Comparison of ENCODE assay signal across 1 cellular context in the genomic region with DNA sequence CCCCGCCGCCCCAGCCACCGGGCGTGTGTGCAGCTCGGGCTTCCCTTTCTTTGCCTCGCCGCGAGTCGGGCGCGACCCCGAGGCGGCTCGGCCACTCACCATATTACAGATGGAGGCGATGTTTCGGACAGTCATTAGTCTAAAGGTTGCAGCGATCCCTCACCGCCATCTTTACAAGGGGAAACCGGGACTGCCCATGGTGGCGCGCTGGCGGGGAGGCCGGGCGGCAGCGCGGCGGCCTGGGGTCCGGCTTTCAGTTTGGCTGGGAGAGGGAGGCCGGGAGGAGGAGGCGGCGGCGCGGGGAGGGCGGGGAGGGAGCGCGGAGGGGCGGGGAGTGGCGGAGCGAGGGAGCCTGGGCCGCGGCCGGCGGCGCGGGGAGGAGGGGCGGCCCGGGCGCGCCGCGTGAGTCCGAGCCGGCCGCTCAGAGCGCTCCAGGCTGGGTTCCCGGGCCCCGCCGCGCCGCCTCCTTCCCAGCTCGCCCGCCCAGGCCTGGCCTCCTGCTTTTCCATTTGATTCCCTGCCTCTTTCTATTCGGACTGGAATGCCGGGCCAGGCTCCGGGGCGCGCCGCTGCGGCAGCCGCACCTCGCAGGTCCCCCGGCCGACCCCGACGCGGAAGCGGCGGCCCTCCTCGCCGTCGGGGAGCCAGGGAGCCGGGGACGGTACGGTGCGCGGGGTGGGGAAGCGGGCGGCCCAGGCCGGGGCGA.
TF ChIP-seq lines count a peak whose summit lies in the region.

A gene with protein sequence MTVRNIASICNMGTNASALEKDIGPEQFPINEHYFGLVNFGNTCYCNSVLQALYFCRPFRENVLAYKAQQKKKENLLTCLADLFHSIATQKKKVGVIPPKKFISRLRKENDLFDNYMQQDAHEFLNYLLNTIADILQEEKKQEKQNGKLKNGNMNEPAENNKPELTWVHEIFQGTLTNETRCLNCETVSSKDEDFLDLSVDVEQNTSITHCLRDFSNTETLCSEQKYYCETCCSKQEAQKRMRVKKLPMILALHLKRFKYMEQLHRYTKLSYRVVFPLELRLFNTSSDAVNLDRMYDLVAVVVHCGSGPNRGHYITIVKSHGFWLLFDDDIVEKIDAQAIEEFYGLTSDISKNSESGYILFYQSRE (minus strand): TSS at position 286 of the 706 bp plus-strand sequence. CDS start 151 bp downstream, at position 135.

TF ChIP-seq in K562, 482 proteins besides CTCF, POLR2A, EP300 and RAD21 (continued from another document and continues in another):
- TF ChIP-seq CBX3 (IDR thresholded peaks at IDR 0.05; ENCODE audit: borderline replicate concordance in 1 of 2, low read length in 2 of 2) = no peak
- TF ChIP-seq, protein P1, sequence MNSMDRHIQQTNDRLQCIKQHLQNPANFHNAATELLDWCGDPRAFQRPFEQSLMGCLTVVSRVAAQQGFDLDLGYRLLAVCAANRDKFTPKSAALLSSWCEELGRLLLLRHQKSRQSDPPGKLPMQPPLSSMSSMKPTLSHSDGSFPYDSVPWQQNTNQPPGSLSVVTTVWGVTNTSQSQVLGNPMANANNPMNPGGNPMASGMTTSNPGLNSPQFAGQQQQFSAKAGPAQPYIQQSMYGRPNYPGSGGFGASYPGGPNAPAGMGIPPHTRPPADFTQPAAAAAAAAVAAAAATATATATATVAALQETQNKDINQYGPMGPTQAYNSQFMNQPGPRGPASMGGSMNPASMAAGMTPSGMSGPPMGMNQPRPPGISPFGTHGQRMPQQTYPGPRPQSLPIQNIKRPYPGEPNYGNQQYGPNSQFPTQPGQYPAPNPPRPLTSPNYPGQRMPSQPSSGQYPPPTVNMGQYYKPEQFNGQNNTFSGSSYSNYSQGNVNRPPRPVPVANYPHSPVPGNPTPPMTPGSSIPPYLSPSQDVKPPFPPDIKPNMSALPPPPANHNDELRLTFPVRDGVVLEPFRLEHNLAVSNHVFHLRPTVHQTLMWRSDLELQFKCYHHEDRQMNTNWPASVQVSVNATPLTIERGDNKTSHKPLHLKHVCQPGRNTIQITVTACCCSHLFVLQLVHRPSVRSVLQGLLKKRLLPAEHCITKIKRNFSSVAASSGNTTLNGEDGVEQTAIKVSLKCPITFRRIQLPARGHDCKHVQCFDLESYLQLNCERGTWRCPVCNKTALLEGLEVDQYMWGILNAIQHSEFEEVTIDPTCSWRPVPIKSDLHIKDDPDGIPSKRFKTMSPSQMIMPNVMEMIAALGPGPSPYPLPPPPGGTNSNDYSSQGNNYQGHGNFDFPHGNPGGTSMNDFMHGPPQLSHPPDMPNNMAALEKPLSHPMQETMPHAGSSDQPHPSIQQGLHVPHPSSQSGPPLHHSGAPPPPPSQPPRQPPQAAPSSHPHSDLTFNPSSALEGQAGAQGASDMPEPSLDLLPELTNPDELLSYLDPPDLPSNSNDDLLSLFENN (IDR thresholded peaks at IDR 0.05; ENCODE audit: low read depth in 2 of 2, low read length in 2 of 2) = no peak
- 0 out of 2 replicates have a peak, but pooled peaks have one; percentile 24 for TF ChIP-seq ZNF644 (tag; IDR thresholded peaks at IDR 0.05; ENCODE audit: low read depth)
- TF ChIP-seq ZNF24 (IDR thresholded peaks at IDR 0.05) = no peak
- peak; percentile 51; the same call in 1 of the 2 replicates for TF ChIP-seq ELF1 (tag; IDR thresholded peaks at IDR 0.05)
- TF ChIP-seq, protein P2, sequence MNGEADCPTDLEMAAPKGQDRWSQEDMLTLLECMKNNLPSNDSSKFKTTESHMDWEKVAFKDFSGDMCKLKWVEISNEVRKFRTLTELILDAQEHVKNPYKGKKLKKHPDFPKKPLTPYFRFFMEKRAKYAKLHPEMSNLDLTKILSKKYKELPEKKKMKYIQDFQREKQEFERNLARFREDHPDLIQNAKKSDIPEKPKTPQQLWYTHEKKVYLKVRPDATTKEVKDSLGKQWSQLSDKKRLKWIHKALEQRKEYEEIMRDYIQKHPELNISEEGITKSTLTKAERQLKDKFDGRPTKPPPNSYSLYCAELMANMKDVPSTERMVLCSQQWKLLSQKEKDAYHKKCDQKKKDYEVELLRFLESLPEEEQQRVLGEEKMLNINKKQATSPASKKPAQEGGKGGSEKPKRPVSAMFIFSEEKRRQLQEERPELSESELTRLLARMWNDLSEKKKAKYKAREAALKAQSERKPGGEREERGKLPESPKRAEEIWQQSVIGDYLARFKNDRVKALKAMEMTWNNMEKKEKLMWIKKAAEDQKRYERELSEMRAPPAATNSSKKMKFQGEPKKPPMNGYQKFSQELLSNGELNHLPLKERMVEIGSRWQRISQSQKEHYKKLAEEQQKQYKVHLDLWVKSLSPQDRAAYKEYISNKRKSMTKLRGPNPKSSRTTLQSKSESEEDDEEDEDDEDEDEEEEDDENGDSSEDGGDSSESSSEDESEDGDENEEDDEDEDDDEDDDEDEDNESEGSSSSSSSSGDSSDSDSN (IDR thresholded peaks at IDR 0.05; ENCODE audit: borderline replicate concordance in 1 of 2, low read depth in 2 of 2, low read length in 2 of 2) = peak in 1 of 2 experiments; percentile 34; a peak in 1 of 4 replicates
- TF ChIP-seq RBBP5 (IDR thresholded peaks at IDR 0.05; ENCODE audit: borderline replicate concordance, insufficient read depth, low read length, poor library complexity, severe bottlenecking) = peak; percentile 54
- TF ChIP-seq, protein P3, sequence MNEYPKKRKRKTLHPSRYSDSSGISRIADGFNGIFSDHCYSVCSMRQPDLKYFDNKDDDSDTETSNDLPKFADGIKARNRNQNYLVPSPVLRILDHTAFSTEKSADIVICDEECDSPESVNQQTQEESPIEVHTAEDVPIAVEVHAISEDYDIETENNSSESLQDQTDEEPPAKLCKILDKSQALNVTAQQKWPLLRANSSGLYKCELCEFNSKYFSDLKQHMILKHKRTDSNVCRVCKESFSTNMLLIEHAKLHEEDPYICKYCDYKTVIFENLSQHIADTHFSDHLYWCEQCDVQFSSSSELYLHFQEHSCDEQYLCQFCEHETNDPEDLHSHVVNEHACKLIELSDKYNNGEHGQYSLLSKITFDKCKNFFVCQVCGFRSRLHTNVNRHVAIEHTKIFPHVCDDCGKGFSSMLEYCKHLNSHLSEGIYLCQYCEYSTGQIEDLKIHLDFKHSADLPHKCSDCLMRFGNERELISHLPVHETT (CRISPR knock-in tag; conservative IDR thresholded peaks at IDR 0.05 in 1 of 2, IDR thresholded peaks at IDR 0.05 in 1 of 2) = peak in 1 of 2 experiments; percentile 21; a peak in 1 of 4 replicates
- no peak for TF ChIP-seq FOXJ3 (CRISPR knock-in tag; IDR thresholded peaks at IDR 0.05)
- TF ChIP-seq, protein P4, sequence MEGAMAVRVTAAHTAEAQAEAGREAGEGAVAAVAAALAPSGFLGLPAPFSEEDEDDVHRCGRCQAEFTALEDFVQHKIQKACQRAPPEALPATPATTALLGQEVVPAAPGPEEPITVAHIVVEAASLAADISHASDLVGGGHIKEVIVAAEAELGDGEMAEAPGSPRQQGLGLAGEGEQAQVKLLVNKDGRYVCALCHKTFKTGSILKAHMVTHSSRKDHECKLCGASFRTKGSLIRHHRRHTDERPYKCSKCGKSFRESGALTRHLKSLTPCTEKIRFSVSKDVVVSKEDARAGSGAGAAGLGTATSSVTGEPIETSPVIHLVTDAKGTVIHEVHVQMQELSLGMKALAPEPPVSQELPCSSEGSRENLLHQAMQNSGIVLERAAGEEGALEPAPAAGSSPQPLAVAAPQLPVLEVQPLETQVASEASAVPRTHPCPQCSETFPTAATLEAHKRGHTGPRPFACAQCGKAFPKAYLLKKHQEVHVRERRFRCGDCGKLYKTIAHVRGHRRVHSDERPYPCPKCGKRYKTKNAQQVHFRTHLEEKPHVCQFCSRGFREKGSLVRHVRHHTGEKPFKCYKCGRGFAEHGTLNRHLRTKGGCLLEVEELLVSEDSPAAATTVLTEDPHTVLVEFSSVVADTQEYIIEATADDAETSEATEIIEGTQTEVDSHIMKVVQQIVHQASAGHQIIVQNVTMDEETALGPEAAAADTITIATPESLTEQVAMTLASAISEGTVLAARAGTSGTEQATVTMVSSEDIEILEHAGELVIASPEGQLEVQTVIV (CRISPR knock-in tag; IDR thresholded peaks at IDR 0.05; ENCODE audit: borderline replicate concordance) = no peak
- no peak for TF ChIP-seq TARDBP (IDR thresholded peaks at IDR 0.05)
- TF ChIP-seq, protein P5, sequence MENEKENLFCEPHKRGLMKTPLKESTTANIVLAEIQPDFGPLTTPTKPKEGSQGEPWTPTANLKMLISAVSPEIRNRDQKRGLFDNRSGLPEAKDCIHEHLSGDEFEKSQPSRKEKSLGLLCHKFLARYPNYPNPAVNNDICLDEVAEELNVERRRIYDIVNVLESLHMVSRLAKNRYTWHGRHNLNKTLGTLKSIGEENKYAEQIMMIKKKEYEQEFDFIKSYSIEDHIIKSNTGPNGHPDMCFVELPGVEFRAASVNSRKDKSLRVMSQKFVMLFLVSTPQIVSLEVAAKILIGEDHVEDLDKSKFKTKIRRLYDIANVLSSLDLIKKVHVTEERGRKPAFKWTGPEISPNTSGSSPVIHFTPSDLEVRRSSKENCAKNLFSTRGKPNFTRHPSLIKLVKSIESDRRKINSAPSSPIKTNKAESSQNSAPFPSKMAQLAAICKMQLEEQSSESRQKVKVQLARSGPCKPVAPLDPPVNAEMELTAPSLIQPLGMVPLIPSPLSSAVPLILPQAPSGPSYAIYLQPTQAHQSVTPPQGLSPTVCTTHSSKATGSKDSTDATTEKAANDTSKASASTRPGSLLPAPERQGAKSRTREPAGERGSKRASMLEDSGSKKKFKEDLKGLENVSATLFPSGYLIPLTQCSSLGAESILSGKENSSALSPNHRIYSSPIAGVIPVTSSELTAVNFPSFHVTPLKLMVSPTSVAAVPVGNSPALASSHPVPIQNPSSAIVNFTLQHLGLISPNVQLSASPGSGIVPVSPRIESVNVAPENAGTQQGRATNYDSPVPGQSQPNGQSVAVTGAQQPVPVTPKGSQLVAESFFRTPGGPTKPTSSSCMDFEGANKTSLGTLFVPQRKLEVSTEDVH (IDR thresholded peaks at IDR 0.05; ENCODE audit: low read depth, partially characterized antibody) = no peak
- TF ChIP-seq, protein P6, sequence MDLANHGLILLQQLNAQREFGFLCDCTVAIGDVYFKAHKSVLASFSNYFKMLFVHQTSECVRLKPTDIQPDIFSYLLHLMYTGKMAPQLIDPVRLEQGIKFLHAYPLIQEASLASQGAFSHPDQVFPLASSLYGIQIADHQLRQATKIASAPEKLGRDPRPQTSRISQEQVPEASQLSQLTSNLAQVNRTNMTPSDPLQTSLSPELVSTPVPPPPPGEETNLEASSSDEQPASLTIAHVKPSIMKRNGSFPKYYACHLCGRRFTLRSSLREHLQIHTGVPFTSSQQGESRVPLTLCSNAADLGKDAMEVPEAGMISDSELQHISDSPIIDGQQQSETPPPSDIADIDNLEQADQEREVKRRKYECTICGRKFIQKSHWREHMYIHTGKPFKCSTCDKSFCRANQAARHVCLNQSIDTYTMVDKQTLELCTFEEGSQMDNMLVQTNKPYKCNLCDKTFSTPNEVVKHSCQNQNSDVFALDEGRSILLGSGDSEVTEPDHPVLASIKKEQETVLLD (IDR thresholded peaks at IDR 0.05) = no peak
- TF ChIP-seq ELF4 (CRISPR knock-in tag; IDR thresholded peaks at IDR 0.05) = no peak
- TF ChIP-seq RUNX1 (IDR thresholded peaks at IDR 0.05; ENCODE audit: low read depth) = no peak
- TF ChIP-seq MTA3 (IDR thresholded peaks at IDR 0.05; ENCODE audit: borderline replicate concordance) = no peak
- no peak for TF ChIP-seq CSDE1 (IDR thresholded peaks at IDR 0.05)
- TF ChIP-seq EGR1 (conservative IDR thresholded peaks at IDR 0.05) = 0 out of 2 replicates have a peak, but pooled peaks have one; percentile 29
- TF ChIP-seq, protein P7, sequence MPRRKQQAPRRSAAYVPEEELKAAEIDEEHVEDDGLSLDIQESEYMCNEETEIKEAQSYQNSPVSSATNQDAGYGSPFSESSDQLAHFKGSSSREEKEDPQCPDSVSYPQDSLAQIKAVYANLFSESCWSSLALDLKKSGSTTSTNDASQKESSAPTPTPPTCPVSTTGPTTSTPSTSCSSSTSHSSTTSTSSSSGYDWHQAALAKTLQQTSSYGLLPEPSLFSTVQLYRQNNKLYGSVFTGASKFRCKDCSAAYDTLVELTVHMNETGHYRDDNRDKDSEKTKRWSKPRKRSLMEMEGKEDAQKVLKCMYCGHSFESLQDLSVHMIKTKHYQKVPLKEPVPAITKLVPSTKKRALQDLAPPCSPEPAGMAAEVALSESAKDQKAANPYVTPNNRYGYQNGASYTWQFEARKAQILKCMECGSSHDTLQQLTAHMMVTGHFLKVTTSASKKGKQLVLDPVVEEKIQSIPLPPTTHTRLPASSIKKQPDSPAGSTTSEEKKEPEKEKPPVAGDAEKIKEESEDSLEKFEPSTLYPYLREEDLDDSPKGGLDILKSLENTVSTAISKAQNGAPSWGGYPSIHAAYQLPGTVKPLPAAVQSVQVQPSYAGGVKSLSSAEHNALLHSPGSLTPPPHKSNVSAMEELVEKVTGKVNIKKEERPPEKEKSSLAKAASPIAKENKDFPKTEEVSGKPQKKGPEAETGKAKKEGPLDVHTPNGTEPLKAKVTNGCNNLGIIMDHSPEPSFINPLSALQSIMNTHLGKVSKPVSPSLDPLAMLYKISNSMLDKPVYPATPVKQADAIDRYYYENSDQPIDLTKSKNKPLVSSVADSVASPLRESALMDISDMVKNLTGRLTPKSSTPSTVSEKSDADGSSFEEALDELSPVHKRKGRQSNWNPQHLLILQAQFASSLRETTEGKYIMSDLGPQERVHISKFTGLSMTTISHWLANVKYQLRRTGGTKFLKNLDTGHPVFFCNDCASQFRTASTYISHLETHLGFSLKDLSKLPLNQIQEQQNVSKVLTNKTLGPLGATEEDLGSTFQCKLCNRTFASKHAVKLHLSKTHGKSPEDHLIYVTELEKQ (CRISPR knock-in tag; IDR thresholded peaks at IDR 0.05) = no peak
- no peak for TF ChIP-seq TRIM28 (IDR thresholded peaks at IDR 0.05)
- TF ChIP-seq, protein P8, sequence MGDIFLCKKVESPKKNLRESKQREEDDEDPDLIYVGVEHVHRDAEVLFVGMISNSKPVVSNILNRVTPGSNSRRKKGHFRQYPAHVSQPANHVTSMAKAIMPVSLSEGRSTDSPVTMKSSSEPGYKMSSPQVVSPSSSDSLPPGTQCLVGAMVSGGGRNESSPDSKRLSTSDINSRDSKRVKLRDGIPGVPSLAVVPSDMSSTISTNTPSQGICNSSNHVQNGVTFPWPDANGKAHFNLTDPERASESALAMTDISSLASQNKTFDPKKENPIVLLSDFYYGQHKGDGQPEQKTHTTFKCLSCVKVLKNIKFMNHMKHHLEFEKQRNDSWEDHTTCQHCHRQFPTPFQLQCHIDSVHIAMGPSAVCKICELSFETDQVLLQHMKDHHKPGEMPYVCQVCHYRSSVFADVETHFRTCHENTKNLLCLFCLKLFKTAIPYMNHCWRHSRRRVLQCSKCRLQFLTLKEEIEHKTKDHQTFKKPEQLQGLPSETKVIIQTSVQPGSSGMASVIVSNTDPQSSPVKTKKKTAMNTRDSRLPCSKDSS (IDR thresholded peaks at IDR 0.05; ENCODE audit: low read depth, partially characterized antibody) = no peak
- no peak for TF ChIP-seq SNRNP70 (optimal IDR thresholded peaks at IDR 0.05; ENCODE audit: low read depth, low read length)
- TF ChIP-seq ZNF780A (CRISPR knock-in tag; IDR thresholded peaks at IDR 0.05) = no peak
- TF ChIP-seq CXXC5 (CRISPR knock-in tag; IDR thresholded peaks at IDR 0.05) = 0 out of 2 replicates have a peak, but pooled peaks have one; percentile 45
- no peak for TF ChIP-seq KDM4B (IDR thresholded peaks at IDR 0.05; ENCODE audit: borderline replicate concordance in 2 of 2, low read depth in 1 of 2)
- no peak for TF ChIP-seq TEAD2 (tag; IDR thresholded peaks at IDR 0.05)
- peak; percentile 22 for TF ChIP-seq POLR2B (IDR thresholded peaks at IDR 0.05; ENCODE audit: low read depth, partially characterized antibody)
- TF ChIP-seq TBP (optimal IDR thresholded peaks at IDR 0.05; ENCODE audit: low read depth, low read length) = peak; percentile 21
- no peak for TF ChIP-seq TAF9B (IDR thresholded peaks at IDR 0.05; ENCODE audit: partially characterized antibody)
- no peak for TF ChIP-seq ZKSCAN8 (CRISPR knock-in tag; IDR thresholded peaks at IDR 0.05)
- no peak for TF ChIP-seq HEY1 (CRISPR knock-in tag; IDR thresholded peaks at IDR 0.05; ENCODE audit: borderline replicate concordance)
- TF ChIP-seq NFXL1 (CRISPR knock-in tag; IDR thresholded peaks at IDR 0.05) = no peak
- no peak for TF ChIP-seq SRSF1 (IDR thresholded peaks at IDR 0.05; ENCODE audit: low read depth, low read length)
